In genomic region chr12:12491634-12492033, GRCh38 we compare ENCODE assay signal across 23 cellular contexts.
"Had no signal": no experiment of that assay in that cellular context is flagged by ENCODE, and none has a peak within 500 bp of the region (broad histone marks: within the 10 kb centered on the region; RNA-seq: fewer than 3 reads in every experiment).

No MANE protein-coding gene starts in this region.

- H3K36me3 ChIP-seq: pancreas had no signal

- H3K27ac ChIP-seq: colonic mucosa, esophagus muscularis mucosa, pancreas, psoas muscle, right atrium auricular region, transverse colon had no signal

- H3K27me3 ChIP-seq: colonic mucosa, esophagus muscularis mucosa, pancreas, right atrium auricular region, transverse colon had no signal

- H3K27ac Mint-ChIP-seq: activated B cell treated with CpG ODN at 0.5 μM for 24 hours; activated CD4-positive, alpha-beta T cell treated with anti-CD3 and anti-CD28 coated beads, Interleukin-2, amount 10 ng/mL, durations not matched to agents 7 days and 5 days; activated naive CD8-positive, alpha-beta T cell; activated T-helper 1 cell treated with anti-CD3 and anti-CD28 coated beads, Interleukin-12 subunit alpha, Interleukin-12 subunit beta, Interleukin-2, Interleukin-4 antibody, amounts not matched to agents 30 ng/mL and 10 ng/mL and 1 ng/mL, durations not matched to agents 14 hours and 24 hours and 36 hours; memory B cell; nephron progenitor cell had no signal

- H3K4me1 ChIP-seq: colonic mucosa, esophagus muscularis mucosa, right atrium auricular region had no signal

- H3K4me3 Mint-ChIP-seq: activated B cell treated with CpG ODN at 0.5 μM for 24 hours; activated CD4-positive, alpha-beta T cell treated with anti-CD3 and anti-CD28 coated beads, Interleukin-2, amount 10 ng/mL, durations not matched to agents 7 days and 5 days; activated naive CD8-positive, alpha-beta T cell; activated T-helper 1 cell treated with anti-CD3 and anti-CD28 coated beads, Interleukin-12 subunit alpha, Interleukin-12 subunit beta, Interleukin-2, Interleukin-4 antibody, amounts not matched to agents 30 ng/mL and 10 ng/mL and 1 ng/mL, durations not matched to agents 14 hours and 24 hours and 36 hours; memory B cell; nephron progenitor cell had no signal

- ATAC-seq: left ventricle myocardium superior, psoas muscle had no signal

- H3K9me3 ChIP-seq: colonic mucosa, esophagus muscularis mucosa, pancreas, psoas muscle, right atrium auricular region, transverse colon had no signal

- FAIRE-seq: bronchial epithelial cell, frontal cortex, pancreas, urothelium cell line had no signal

- H3K9me3 Mint-ChIP-seq: activated B cell treated with CpG ODN at 0.5 μM for 24 hours; activated CD4-positive, alpha-beta T cell treated with anti-CD3 and anti-CD28 coated beads, Interleukin-2, amount 10 ng/mL, durations not matched to agents 7 days and 5 days; memory B cell; nephron progenitor cell had no signal

- H3K4me3 ChIP-seq: colonic mucosa, esophagus muscularis mucosa, pancreas, psoas muscle, right atrium auricular region, transverse colon had no signal

- DNase-seq: activated B cell treated with CpG ODN at 0.5 μM for 24 hours; activated CD4-positive, alpha-beta T cell treated with anti-CD3 and anti-CD28 coated beads, Interleukin-2, amount 10 ng/mL, durations not matched to agents 7 days and 5 days; activated CD8-positive, alpha-beta memory T cell treated with anti-CD3 and anti-CD28 coated beads, Interleukin-2, amount 50 U/mL, for 48 hours; activated gamma-delta T cell treated with Interleukin-2 at 50 U/mL for 16 hours; amniotic stem cell; colonic mucosa; hypothalamus; left ventricle myocardium superior; nephron progenitor cell; pancreas; psoas muscle; stimulated activated CD4-positive, alpha-beta T cell treated with anti-CD3 and anti-CD28 coated beads, Interleukin-12 subunit alpha, Interleukin-12 subunit beta, amount 100 ng/mL, for 4 hours; stimulated activated CD4-positive, alpha-beta T cell treated with anti-CD3 and anti-CD28 coated beads, Interleukin-4, amount 100 ng/mL, for 4 hours; T1000; transverse colon had no signal

- H3K4me1 Mint-ChIP-seq: memory B cell, nephron progenitor cell had no signal

- H3K27me3 Mint-ChIP-seq: activated B cell treated with CpG ODN at 0.5 μM for 24 hours; activated CD4-positive, alpha-beta T cell treated with anti-CD3 and anti-CD28 coated beads, Interleukin-2, amount 10 ng/mL, durations not matched to agents 7 days and 5 days; activated naive CD8-positive, alpha-beta T cell; memory B cell had no signal
